Comparison of ENCODE assay signal across 8 cellular contexts in the genomic region with DNA sequence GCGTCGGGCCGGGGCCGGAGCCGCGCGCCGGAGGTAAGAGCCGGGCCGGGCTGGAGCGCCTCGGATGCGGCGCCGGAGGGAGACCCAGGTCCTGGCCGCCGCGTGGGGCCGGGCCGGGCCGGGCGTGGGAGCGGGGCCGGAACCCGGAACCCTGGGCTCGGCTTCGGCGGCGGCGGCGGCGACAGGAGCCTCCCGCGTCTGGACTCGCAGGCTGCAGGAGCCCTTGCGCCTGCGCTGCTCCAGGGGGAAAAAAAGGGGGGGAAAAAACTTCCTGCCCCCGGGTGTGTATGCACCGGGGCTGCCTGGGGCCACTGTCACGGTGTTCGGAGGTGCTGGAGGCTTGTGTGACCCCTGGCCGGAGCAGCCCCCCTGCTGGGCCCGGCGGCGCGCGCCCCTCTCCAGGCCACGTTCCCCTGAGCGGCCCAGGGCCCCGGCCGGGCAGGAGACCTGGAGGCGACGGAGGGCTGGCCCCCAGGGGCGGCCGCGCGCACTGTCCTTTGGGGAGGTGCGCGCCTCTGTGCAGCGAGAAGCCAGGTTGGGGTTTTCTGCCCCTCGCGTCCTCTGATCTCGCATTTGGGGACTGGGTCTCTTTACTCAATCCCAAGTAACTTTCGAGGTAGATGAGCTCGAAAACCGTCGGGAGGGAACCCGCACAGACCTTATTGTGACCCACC. TPM values are rescaled to one million over a fixed set of nuclear protein-coding genes. Genes with fewer than 3 reads are reported as not detected.
DNase-seq lines count a peak whose midpoint lies in the region; ATAC-seq and TF ChIP-seq lines count a peak whose summit lies in the region.

No MANE protein-coding gene starts in this region.

- peak overlapping the region; percentile 82 to 98 (median 88) for H3K4me3 Mint-ChIP-seq in naive thymus-derived CD4-positive, alpha-beta T cell

- DNase-seq in AG04449 (ENCODE audit: low read depth, low spot score) (no peak), GM13976 (ENCODE audit: low spot score) (peak; percentile 55), RWPE1 (ENCODE audit: low spot score) (peak; percentile 38), epidermal melanocyte (ENCODE audit: insufficient read length, low spot score) (peak; percentile 48), NCI-H1105 treated with DMSO at 0.1 percent for 48 hours (lab: John Stamatoyannopoulos, UW) (no peak), LoVo (ENCODE audit: low spot score) (no peak)
- DNase-seq in naive thymus-derived CD4-positive, alpha-beta T cell, result peak in 2 of 9 donors; percentile 16 to 26

- TF ChIP-seq CTCF in AG04449 (IDR thresholded peaks at IDR 0.05; ENCODE audit: insufficient read depth, low read length, missing control alignments) (no peak), GM13976 (IDR thresholded peaks at IDR 0.05; ENCODE audit: borderline replicate concordance, control extremely low read depth, extremely low read depth, insufficient read depth, missing control alignments) (no peak), RWPE1 (conservative IDR thresholded peaks at IDR 0.05; ENCODE audit: low read depth) (no peak)

- peak overlapping the region; percentile 74 for H3K4me3 ChIP-seq in AG04449 (ENCODE audit: low read depth, low read length)
- H3K4me3 ChIP-seq in naive thymus-derived CD4-positive, alpha-beta T cell (ENCODE audit: low read length), result peak overlapping the region; percentile 46

- peaks cover 10 to 39% (median 33%) of the 10 kb centered on the region in 7 donors for H3K4me1 Mint-ChIP-seq in naive thymus-derived CD4-positive, alpha-beta T cell

- H3K27ac ChIP-seq in RWPE1, result peak overlapping the region; percentile 79
- H3K27ac ChIP-seq in naive thymus-derived CD4-positive, alpha-beta T cell (ENCODE audit: low read depth, low read length), result no peak overlapping the region

- peaks cover 0 to 2% of the 10 kb centered on the region in 2 donors for H3K27me3 ChIP-seq in naive thymus-derived CD4-positive, alpha-beta T cell (ENCODE audit: control insufficient read depth in 2 of 2, insufficient read depth in 2 of 2, low read length in 2 of 2)

- peaks cover 23 to 75% (median 47%) of the 10 kb centered on the region in 5 donors for H3K27me3 Mint-ChIP-seq in naive thymus-derived CD4-positive, alpha-beta T cell

- in situ Hi-C loops in GM13976 (cut with MboI; ENCODE audit: low sequenced_read_pairs, unreplicated experiment), result no loop called here

- peaks cover 0 to 14% of the 10 kb centered on the region in 2 donors for H3K4me1 ChIP-seq in naive thymus-derived CD4-positive, alpha-beta T cell (ENCODE audit: control insufficient read depth in 2 of 2, insufficient read depth in 2 of 2, low read length in 2 of 2)

- POLR2A ChIA-PET in AG04449 (lab: Yijun Ruan, JAX) (interaction anchor here (1.1 kb wide), 1 partner anchor 10 kb away, joined by 5 read pairs; no protein-coding TSS in a partner anchor), RWPE1 (lab: Yijun Ruan, JAX; ENCODE audit: low non-redundant PET) (no interaction called here)
- POLR2A ChIA-PET in naive thymus-derived CD4-positive, alpha-beta T cell (lab: Charles Lee), result interaction anchor here (1.0 to 1.9 kb wide), 5 partner anchors 8 to 146 kb away, joined by 4 to 6 read pairs (median 4); no protein-coding TSS in a partner anchor

- peaks cover 0 to 1% (median 0%) of the 10 kb centered on the region in 5 donors for H3K36me3 Mint-ChIP-seq in naive thymus-derived CD4-positive, alpha-beta T cell

- H3K9me3 ChIP-seq in naive thymus-derived CD4-positive, alpha-beta T cell (ENCODE audit: control insufficient read depth in 2 of 3, low read length in 3 of 3), result no peaks in the 10 kb centered on the region

- H3K27ac Mint-ChIP-seq in naive thymus-derived CD4-positive, alpha-beta T cell, result peak overlapping the region in 4 of 9 donors; percentile 9 to 66 (median 25)

- H3K9me3 Mint-ChIP-seq in naive thymus-derived CD4-positive, alpha-beta T cell, result no peaks in the 10 kb centered on the region

- ATAC-seq in HG02870 (IDR thresholded peaks at IDR 0.05; ENCODE audit: unreplicated experiment), result peak; percentile 15
- ATAC-seq in naive thymus-derived CD4-positive, alpha-beta T cell, result no peak

- CTCF ChIA-PET in AG04449 (lab: Yijun Ruan, JAX) (no interaction called here), RWPE1 (lab: Yijun Ruan, JAX) (interaction anchor here (0.6 to 0.7 kb wide), 3 partner anchors 20 to 984 kb away, joined by 3 to 4 read pairs (median 3); no protein-coding TSS in a partner anchor)
- CTCF ChIA-PET in naive thymus-derived CD4-positive, alpha-beta T cell (lab: Charles Lee), result interaction anchor here (1.5 kb wide), 1 partner anchor 11 kb away, joined by 3 read pairs; no protein-coding TSS in a partner anchor

- intact Hi-C loops in naive thymus-derived CD4-positive, alpha-beta T cell (cut with micrococcal nuclease), result loop anchor here in 1 of 2 donors (1.0 to 10.0 kb wide), 4 partner anchors 66 to 691 kb away; a partner anchor contains a TSS

- no peaks in the 10 kb centered on the region for H3K36me3 ChIP-seq in naive thymus-derived CD4-positive, alpha-beta T cell (ENCODE audit: control insufficient read depth in 2 of 3, insufficient read depth in 3 of 3, low read length in 3 of 3)

RNA-seq across cellular contexts. Expression of a gene that starts 0.9 kb away (rescaled TPM):
- 1 to 10 TPM; 5.4 to 6.5 (median 6.2) TPM for total RNA-seq in naive thymus-derived CD4-positive, alpha-beta T cell
- polyA plus RNA-seq in naive thymus-derived CD4-positive, alpha-beta T cell, result under 1 TPM; 0.59 to 0.71 TPM

Comparison
In these comparisons a context has a peak if more than half of its experiments do, and no peak if none do; other contexts are left out.
1. DNase-seq: peak in GM13976 (single experiment), RWPE1 (single experiment) and epidermal melanocyte (single experiment); none in AG04449 (single experiment), NCI-H1105 treated with DMSO at 0.1 percent for 48 hours (single experiment) and LoVo (single experiment).